8 cellular contexts compared by ENCODE assay signal in genomic region chr7:120337308-120337907, GRCh38.
DNase-seq lines count a peak whose midpoint lies in the region; ATAC-seq, FAIRE-seq and TF ChIP-seq lines count a peak whose summit lies in the region.

No MANE protein-coding gene starts in this region.

- H3K56ac ChIP-seq in H1 (replicated peaks; ENCODE audit: insufficient read length, low read depth, low read length), result no peak overlapping the region

- H3K4me3 ChIP-seq in MM.1S (ENCODE audit: low read length) (no peak overlapping the region), H1 (ENCODE audit: extremely low read depth in 1 of 4, insufficient read depth in 2 of 4, low read depth in 3 of 4, low read length in 4 of 4) (no peak overlapping the region)

- H3K9ac ChIP-seq in MM.1S (ENCODE audit: low read length) (no peak overlapping the region), H1 (replicated peaks in 1 of 4; ENCODE audit: extremely low read depth in 1 of 4, low read depth in 3 of 4, low read length in 3 of 4) (no peak overlapping the region)

- peak; percentile 77 for ATAC-seq in GM21576 (IDR thresholded peaks at IDR 0.05; ENCODE audit: unreplicated experiment)
- no peak for ATAC-seq in stimulated activated naive CD8-positive, alpha-beta T cell treated with anti-CD3 and anti-CD28 coated beads, Interleukin-15, Interleukin-2, amounts not matched to agents 100 U/mL and 50 U/mL, for 24 hours

- no peaks in the 10 kb centered on the region for H3K27me3 ChIP-seq in MM.1S (replicated peaks; ENCODE audit: insufficient read depth, low read length)
- H3K27me3 ChIP-seq in H1 (replicated peaks in 1 of 4; ENCODE audit: control insufficient read depth in 3 of 4, extremely low read depth in 1 of 4, insufficient read depth in 3 of 4, low read length in 3 of 4), result no peaks in the 10 kb centered on the region

- H2BK20ac ChIP-seq in H1 (ENCODE audit: low read length), result no peak overlapping the region

- H3F3A ChIP-seq in MM.1S (ENCODE audit: insufficient read depth, low read length), result no peaks in the 10 kb centered on the region

- H3K4me2 ChIP-seq in MM.1S (ENCODE audit: low read depth, low read length) (no peak overlapping the region), H1 (ENCODE audit: insufficient read depth in 1 of 2, low read depth in 2 of 2, low read length in 2 of 2) (no peak overlapping the region)

- H3K9me3 ChIP-seq in MM.1S (replicated peaks; ENCODE audit: insufficient read depth, low read length), result no peaks in the 10 kb centered on the region
- H3K9me3 ChIP-seq in H1 (ENCODE audit: insufficient read depth in 2 of 2, low read depth in 1 of 2, low read length in 1 of 2), result no peaks in the 10 kb centered on the region

- H2BK12ac ChIP-seq in H1 (ENCODE audit: low read depth, low read length), result no peak overlapping the region

- peak; percentile 4 for TF ChIP-seq CTCF in GM10266 (IDR thresholded peaks at IDR 0.05; ENCODE audit: control insufficient read depth, insufficient read depth, low read depth, missing control alignments)
- TF ChIP-seq CTCF in MM.1S (IDR thresholded peaks at IDR 0.05; ENCODE audit: low read length), result peak; percentile 80
- TF ChIP-seq CTCF in H1 (IDR thresholded peaks at IDR 0.05; ENCODE audit: control extremely low read depth in 1 of 3, insufficient read depth in 1 of 3, low read depth in 1 of 3, low read length in 3 of 3), result peak in 2 of 3 experiments; percentile 29 to 65; a peak in 2 of 4 replicates

- H2AFZ ChIP-seq in MM.1S (ENCODE audit: low read length) (no peak overlapping the region), H1 (ENCODE audit: low read length) (no peak overlapping the region)

- TF ChIP-seq POLR2A in H1 (IDR thresholded peaks at IDR 0.05; ENCODE audit: control extremely low read depth in 1 of 2, low read depth in 2 of 2, low read length in 2 of 2), result no peak

- CTCF ChIA-PET in H1 (lab: Charles Lee; ENCODE audit: partially characterized antibody), result interaction anchor here (0.5 to 2.5 kb wide), 22 partner anchors 9 to 635 kb away, joined by 3 to 28 read pairs (median 4); no protein-coding TSS in a partner anchor

- no peak overlapping the region for H3K4ac ChIP-seq in H1 (replicated peaks; ENCODE audit: insufficient read length, low read depth, low read length)

- POLR2A ChIA-PET in H1 (lab: Charles Lee; ENCODE audit: partially characterized antibody), result no interaction called here

- no peaks in the 10 kb centered on the region for H3K79me1 ChIP-seq in H1 (ENCODE audit: low read depth, low read length)

- no peak overlapping the region for H2AK5ac ChIP-seq in H1 (ENCODE audit: low read depth, low read length)

- no peak for TF ChIP-seq EP300 in H1 (IDR thresholded peaks at IDR 0.05; ENCODE audit: borderline replicate concordance in 1 of 2, low read depth in 2 of 2, low read length in 2 of 2)

- H2BK5ac ChIP-seq in H1 (ENCODE audit: low read depth, low read length), result no peak overlapping the region

- no peak overlapping the region for H4K8ac ChIP-seq in H1 (ENCODE audit: extremely low read depth, insufficient read depth, low read length)

- no peak overlapping the region for H4K91ac ChIP-seq in H1 (replicated peaks; ENCODE audit: insufficient read length, low read length)

- no peaks in the 10 kb centered on the region for H4K20me1 ChIP-seq in MM.1S (ENCODE audit: insufficient read depth, low read length)
- H4K20me1 ChIP-seq in H1 (replicated peaks in 1 of 2; ENCODE audit: control insufficient read depth in 1 of 2, insufficient read depth in 2 of 2, low read length in 2 of 2), result no peaks in the 10 kb centered on the region

- H3K27ac ChIP-seq in MM.1S (ENCODE audit: low read length), result no peak overlapping the region
- no peak overlapping the region for H3K27ac ChIP-seq in H1 (ENCODE audit: low read depth, low read length)

- no peaks in the 10 kb centered on the region for H3K36me3 ChIP-seq in MM.1S (replicated peaks; ENCODE audit: insufficient read depth, low read length)
- no peaks in the 10 kb centered on the region for H3K36me3 ChIP-seq in H1 (ENCODE audit: control insufficient read depth in 2 of 4, insufficient read depth in 4 of 4, low read length in 3 of 4)

- no peak for FAIRE-seq in H1 (lab: Jason Lieb, UNC)

- WGBS in H1 (ENCODE audit: extremely low coverage in 1 of 2, insufficient coverage in 1 of 2, insufficient read length in 1 of 2, insufficient replicate concordance in 2 of 2, low coverage in 1 of 2, low lambda C conversion rate in 2 of 2, missing lambda C conversion rate in 1 of 2), 2 experiments, result 71% methylated on average over 1 of the region's 1 CpG; no CpG with 5 or more reads in 1 of the 2 experiments

- no peak overlapping the region for H2BK15ac ChIP-seq in H1 (ENCODE audit: low read length)

- H3K23me2 ChIP-seq in H1 (ENCODE audit: low read depth, low read length), result no peaks in the 10 kb centered on the region

- no peak overlapping the region for H3K18ac ChIP-seq in H1 (ENCODE audit: extremely low read depth, low read length)

- no peaks in the 10 kb centered on the region for H3K9me2 ChIP-seq in MM.1S (replicated peaks; ENCODE audit: insufficient read depth, low read length)

- H3K79me2 ChIP-seq in MM.1S (ENCODE audit: low read length) (no peaks in the 10 kb centered on the region), H1 (ENCODE audit: control insufficient read depth in 1 of 2, insufficient read depth in 2 of 2, low read length in 2 of 2) (no peaks in the 10 kb centered on the region)

- no peak overlapping the region for H3K14ac ChIP-seq in H1 (ENCODE audit: insufficient read length)

- H4K5ac ChIP-seq in H1 (ENCODE audit: insufficient read length, low read depth, low read length), result no peak overlapping the region

- no peak overlapping the region for H3K23ac ChIP-seq in H1 (ENCODE audit: insufficient read length)

- H2BK120ac ChIP-seq in H1 (replicated peaks; ENCODE audit: low read depth, low read length), result no peak overlapping the region

- peak; percentile 33 to 37 for TF ChIP-seq RAD21 in H1 (IDR thresholded peaks at IDR 0.05 in 1 of 2, conservative IDR thresholded peaks at IDR 0.05 in 1 of 2; ENCODE audit: low read depth in 2 of 2, low read length in 2 of 2)

- peak; percentile 7 for DNase-seq in GM10266 (ENCODE audit: extremely low spot score)
- DNase-seq in MM.1S, result peak; percentile 36
- DNase-seq in H1 (ENCODE audit: low read depth in 1 of 2, low spot score in 2 of 2), result no peak
- DNase-seq in T1000 (lab: John Stamatoyannopoulos, UW), result no peak
- no peak for DNase-seq in GDM1 (lab: John Stamatoyannopoulos, UW)
- no peak for DNase-seq in Ammon's horn (ENCODE audit: low spot score)
- no peak for DNase-seq in stimulated activated naive CD8-positive, alpha-beta T cell treated with anti-CD3 and anti-CD28 coated beads, Interleukin-15, Interleukin-2, amounts not matched to agents 100 U/mL and 50 U/mL, for 24 hours

- H3K4me1 ChIP-seq in MM.1S (ENCODE audit: low read length), result no peaks in the 10 kb centered on the region
- H3K4me1 ChIP-seq in H1 (replicated peaks in 1 of 4; ENCODE audit: control insufficient read depth in 3 of 4, insufficient read depth in 4 of 4, low read length in 3 of 4), result no peaks in the 10 kb centered on the region

TF ChIP-seq in H1, 55 proteins besides CTCF, POLR2A, EP300 and RAD21 (continues in another document):
- TF ChIP-seq SIX5 (IDR thresholded peaks at IDR 0.05; ENCODE audit: low read depth, low read length) (no peak), CREB1 (IDR thresholded peaks at IDR 0.05) (no peak), BACH1 (IDR thresholded peaks at IDR 0.05; ENCODE audit: low read length) (no peak), NRF1 (IDR thresholded peaks at IDR 0.05; ENCODE audit: low read depth, low read length) (no peak), CBX8 (IDR thresholded peaks at IDR 0.05; ENCODE audit: borderline replicate concordance, low read depth, low read length) (no peak), E2F6 (IDR thresholded peaks at IDR 0.05) (no peak), RFX5 (IDR thresholded peaks at IDR 0.05; ENCODE audit: borderline replicate concordance, low read depth, low read length) (no peak), ATF2 (IDR thresholded peaks at IDR 0.05; ENCODE audit: low read length) (no peak), GTF2F1 (IDR thresholded peaks at IDR 0.05; ENCODE audit: borderline replicate concordance, low read depth, low read length) (no peak), KDM4A (IDR thresholded peaks at IDR 0.05; ENCODE audit: low read depth, low read length, severe bottlenecking) (no peak), YY1 (IDR thresholded peaks at IDR 0.05; ENCODE audit: low read depth, low read length) (no peak), SIN3A (conservative IDR thresholded peaks at IDR 0.05 in 1 of 2, IDR thresholded peaks at IDR 0.05 in 1 of 2; ENCODE audit: low read depth in 1 of 2, low read length in 2 of 2) (no peak), ASH2L (IDR thresholded peaks at IDR 0.05; ENCODE audit: low read length) (no peak), POLR2AphosphoS5 (IDR thresholded peaks at IDR 0.05; ENCODE audit: low read depth, low read length) (no peak), HDAC6 (IDR thresholded peaks at IDR 0.05; ENCODE audit: low read depth, low read length) (no peak), FOSL1 (IDR thresholded peaks at IDR 0.05; ENCODE audit: insufficient read depth, low read depth, low read length) (no peak), CTBP2 (IDR thresholded peaks at IDR 0.05; ENCODE audit: borderline replicate concordance, insufficient read depth, insufficient read length, low read length) (no peak), EZH2 (IDR thresholded peaks at IDR 0.05; ENCODE audit: low read depth, low read length, severe bottlenecking) (no peak), RNF2 (IDR thresholded peaks at IDR 0.05; ENCODE audit: borderline replicate concordance, low read depth, low read length, missing control alignments, poor library complexity, severe bottlenecking) (no peak)

Comparison
In these comparisons a context has a peak if more than half of its experiments do, and no peak if none do; other contexts are left out.
1. DNase-seq: peak in GM10266 (single experiment) and MM.1S (single experiment); none in H1 (0 of 2), T1000 (single experiment), GDM1 (single experiment), Ammon's horn (single experiment) and stimulated activated naive CD8-positive, alpha-beta T cell treated with anti-CD3 and anti-CD28 coated beads, Interleukin-15, Interleukin-2, amounts not matched to agents 100 U/mL and 50 U/mL, for 24 hours (single experiment).
2. CTCF ChIP-seq: peak in every context shown above with its lines; median percentile 80 in MM.1S; 47 in H1; 4 in GM10266.